8 cellular contexts compared by ENCODE assay signal in genomic region chr7:1044189-1045037, GRCh38. TPM values are rescaled to one million over a fixed set of nuclear protein-coding genes. Genes with fewer than 3 reads are reported as not detected.
A peak's percentile ranks its signal among the peaks of the same experiment; 100 is the strongest.
DNase-seq lines count a peak whose midpoint lies in the region; ATAC-seq, FAIRE-seq and TF ChIP-seq lines count a peak whose summit lies in the region.

GPR146 (plus strand) TSS chr7:1044546; CDS start chr7:1057516, 12,970 bp downstream.

- no peak for FAIRE-seq in pancreas (lab: Jason Lieb, UNC)

- H3K4me3 ChIP-seq in GM12864 (ENCODE audit: low read depth, low read length): peak within 1 kb of the TSS; percentile 80
- peak within 1 kb of the TSS; percentile 45 to 70 (median 66) for H3K4me3 ChIP-seq in pancreas
- H3K4me3 ChIP-seq in thyroid gland (replicated peaks in 1 of 3): peak within 1 kb of the TSS in 2 of 3 donors; percentile 23 to 52

- no peaks in the 10 kb centered on the region for H3K27me3 Mint-ChIP-seq in activated naive CD8-positive, alpha-beta T cell

- no peaks in the 10 kb centered on the region for H3K9me3 Mint-ChIP-seq in activated naive CD8-positive, alpha-beta T cell (ENCODE audit: low read depth)

- DNase-seq in GM12864 (ENCODE audit: low read depth) (peak; percentile 66), NCI-H1092 (lab: John Stamatoyannopoulos, UW) (peak; percentile 85), SKM-1 (lab: John Stamatoyannopoulos, UW; ENCODE audit: unreplicated experiment) (peak; percentile 86), head of caudate nucleus (peak; percentile 83 to 99 (median 95)), pancreas (peak; percentile 98 to 99 (median 99)), thyroid gland (peak; percentile 99)

- ATAC-seq in HG02588 (IDR thresholded peaks at IDR 0.05; ENCODE audit: unreplicated experiment): peak; percentile 87
- peak; percentile 88 to 97 (median 91) for ATAC-seq in pancreas

- H3K27me3 ChIP-seq in pancreas (no peaks in the 10 kb centered on the region), thyroid gland (no peaks in the 10 kb centered on the region)

- peak within 1 kb of the TSS; percentile 87 for H3K4me3 Mint-ChIP-seq in activated naive CD8-positive, alpha-beta T cell

- H3K4me1 ChIP-seq in pancreas (peaks cover 36 to 41% (median 39%) of the 10 kb centered on the region in 3 donors), thyroid gland (peaks cover 35 to 66% of the 10 kb centered on the region in 2 donors)

- TF ChIP-seq CTCF in GM12864 (IDR thresholded peaks at IDR 0.05; ENCODE audit: low read depth, low read length, missing control alignments) (peak; percentile 77), pancreas (IDR thresholded peaks at IDR 0.05) (peak in 3 of 4 donors; percentile 35 to 46 (median 41)), thyroid gland (IDR thresholded peaks at IDR 0.05) (peak in 4 of 6 experiments; percentile 40 to 62 (median 46))

- H3K27ac ChIP-seq in pancreas: peak within 1 kb of the TSS; percentile 73 to 91 (median 82)
- H3K27ac ChIP-seq in thyroid gland: peak within 1 kb of the TSS; percentile 54 to 91 (median 90)

- no peaks in the 10 kb centered on the region for H3K36me3 Mint-ChIP-seq in activated naive CD8-positive, alpha-beta T cell

- H3K27ac Mint-ChIP-seq in activated naive CD8-positive, alpha-beta T cell: peak within 1 kb of the TSS; percentile 79

- H3K36me3 ChIP-seq in pancreas (no peaks in the 10 kb centered on the region), thyroid gland (no peaks in the 10 kb centered on the region)

- 0% methylated on average over 26 to 74 of the region's 74 CpGs for WGBS in pancreas, 2 donors
- 0 to 3% methylated on average over 7 to 9 of the region's 74 CpGs for WGBS in thyroid gland, 2 donors

- H3K9me3 ChIP-seq in pancreas: no peaks in the 10 kb centered on the region
- no peaks in the 10 kb centered on the region for H3K9me3 ChIP-seq in thyroid gland

- intact Hi-C loops in head of caudate nucleus (cut with DNase I) (no loop called here), pancreas (cut with DNase I) (no loop called here), thyroid gland (cut with DNase I) (no loop called here)

- TF ChIP-seq POLR2A in thyroid gland (IDR thresholded peaks at IDR 0.05): peak in 1 of 2 donors; percentile 46

- peaks cover 61% of the 10 kb centered on the region for H3K4me1 Mint-ChIP-seq in activated naive CD8-positive, alpha-beta T cell (ENCODE audit: low read depth)

RNA-seq across cellular contexts. Expression of gene GPR146, which starts in this region (rescaled TPM):
- total RNA-seq in pancreas (1 to 10 TPM; 3.4 to 5.3 (median 3.9) TPM), thyroid gland (10 to 100 TPM in 3 of 4 donors, 1 to 10 TPM in 1; 8.7 to 49.4 (median 32.7) TPM)
- polyA plus RNA-seq in pancreas: 1 to 10 TPM; 5.4 to 6.5 TPM

Comparison
In these comparisons a context has a peak if more than half of its experiments do, and no peak if none do; other contexts are left out.
1. Peak in every context shown above with its lines: DNase-seq, ATAC-seq, H3K4me3 ChIP-seq and H3K27ac ChIP-seq.